Comparison of ENCODE assay signal across 31 cellular contexts in genomic region chr12:12480074-12480473, GRCh38.
DNase-seq lines count a peak whose midpoint lies in the region; ATAC-seq, FAIRE-seq and TF ChIP-seq lines count a peak whose summit lies in the region.
"Had no signal": no experiment of that assay in that cellular context is flagged by ENCODE, and none has a peak within 500 bp of the region (broad histone marks: within the 10 kb centered on the region; RNA-seq: fewer than 3 reads in every experiment).

No MANE protein-coding gene starts in this region.

- 100% methylated on average over 5 of the region's 5 CpGs for WGBS in HepG2 (ENCODE audit: low lambda C conversion rate)
- 96% methylated on average over 5 of the region's 5 CpGs for WGBS in right lobe of liver (ENCODE audit: insufficient coverage, low coverage, low lambda C conversion rate, missing lambda C conversion rate)

- no peak for TF ChIP-seq POLR2A in HepG2 (IDR thresholded peaks at IDR 0.05; ENCODE audit: insufficient read depth in 1 of 2, low read depth in 2 of 2, low read length in 2 of 2)
- no peak for TF ChIP-seq POLR2A in right lobe of liver (IDR thresholded peaks at IDR 0.05)

- POLR2A ChIA-PET in HepG2 (lab: Yijun Ruan, JAX) = no interaction called here

- in situ Hi-C loops in HepG2 (cut with HindIII; ENCODE audit: extremely low pct_ligation_motif_present, low pct_unique_long_range_greater_than_20kb) = no loop called here

- H3K4me2 ChIP-seq in HepG2 (ENCODE audit: low read depth, low read length) = no peak overlapping the region
- H3K4me2 ChIP-seq: GM23338, KMS-11 had no signal

- H3K27ac ChIP-seq in HepG2 (ENCODE audit: extremely low read length, insufficient read depth, low read length) (no peak overlapping the region), right lobe of liver (no peak overlapping the region)
- H3K27ac ChIP-seq: gastrocnemius medialis, KMS-11, SJSA1, testis, uterus had no signal

- H3K9ac ChIP-seq in HepG2 (ENCODE audit: insufficient read depth, low read depth, low read length) = no peak overlapping the region
- H3K9ac ChIP-seq: KMS-11 had no signal

- no peaks in the 10 kb centered on the region for H3K27me3 Mint-ChIP-seq in T-helper 2 cell treated with Interferon-gamma antibody and Interleukin-4, amounts not matched to agents 5 μg/mL and 100 μg/mL, for 36 hours (ENCODE audit: low read depth)
- H3K27me3 Mint-ChIP-seq in activated T-helper 2 cell treated with anti-CD3 and anti-CD28 coated beads, Interferon-gamma antibody, Interleukin-2, Interleukin-4, amounts not matched to agents 10 μg/mL and 5 μg/mL and 100 μg/mL, durations not matched to agents 14 hours and 24 hours and 36 hours (ENCODE audit: low read depth) = no peaks in the 10 kb centered on the region
- no peaks in the 10 kb centered on the region for H3K27me3 Mint-ChIP-seq in type B pancreatic cell
- peaks cover 3% of the 10 kb centered on the region for H3K27me3 Mint-ChIP-seq in glutamatergic neuron (ENCODE audit: unreplicated experiment)
- H3K27me3 Mint-ChIP-seq: activated naive CD8-positive, alpha-beta T cell treated with anti-CD3 and anti-CD28 coated beads, Interleukin-2, amount 10 ng/mL, durations not matched to agents 7 days and 5 days; stimulated activated memory B cell treated with anti-CD40 and anti-IgM and Interleukin-4, amounts not matched to agents 10 μg/mL and 1 μg/mL and 100 μg/mL, for 72 hours had no signal

- peak overlapping the region; percentile 41 for H3K27ac Mint-ChIP-seq in T-helper 2 cell treated with Interferon-gamma antibody and Interleukin-4, amounts not matched to agents 5 μg/mL and 100 μg/mL, for 36 hours
- peak overlapping the region; percentile 82 for H3K27ac Mint-ChIP-seq in activated T-helper 2 cell treated with anti-CD3 and anti-CD28 coated beads, Interferon-gamma antibody, Interleukin-2, Interleukin-4, amounts not matched to agents 10 μg/mL and 5 μg/mL and 100 μg/mL, durations not matched to agents 14 hours and 24 hours and 36 hours
- peak overlapping the region; percentile 15 for H3K27ac Mint-ChIP-seq in type B pancreatic cell
- H3K27ac Mint-ChIP-seq in glutamatergic neuron (ENCODE audit: unreplicated experiment) = no peak overlapping the region
- H3K27ac Mint-ChIP-seq: activated naive CD8-positive, alpha-beta T cell treated with anti-CD3 and anti-CD28 coated beads, Interleukin-2, amount 10 ng/mL, durations not matched to agents 7 days and 5 days; HFFc6; stimulated activated memory B cell treated with anti-CD40 and anti-IgM and Interleukin-4, amounts not matched to agents 10 μg/mL and 1 μg/mL and 100 μg/mL, for 72 hours had no signal

- FAIRE-seq in HepG2 (lab: Jason Lieb, UNC) = no peak
- FAIRE-seq: GM12892 had no signal

- H3K36me3 Mint-ChIP-seq in T-helper 2 cell treated with Interferon-gamma antibody and Interleukin-4, amounts not matched to agents 5 μg/mL and 100 μg/mL, for 36 hours (ENCODE audit: low read depth) = peaks cover 68% of the 10 kb centered on the region
- H3K36me3 Mint-ChIP-seq in activated T-helper 2 cell treated with anti-CD3 and anti-CD28 coated beads, Interferon-gamma antibody, Interleukin-2, Interleukin-4, amounts not matched to agents 10 μg/mL and 5 μg/mL and 100 μg/mL, durations not matched to agents 14 hours and 24 hours and 36 hours (ENCODE audit: low read depth) = peaks cover 81% of the 10 kb centered on the region
- peaks cover 68% of the 10 kb centered on the region for H3K36me3 Mint-ChIP-seq in type B pancreatic cell
- H3K36me3 Mint-ChIP-seq in glutamatergic neuron (ENCODE audit: unreplicated experiment) = peaks cover 6% of the 10 kb centered on the region

- TF ChIP-seq EP300 in HepG2 (IDR thresholded peaks at IDR 0.05; ENCODE audit: low read depth in 2 of 2, low read length in 2 of 2) (no peak), HepG2 (CRISPR knock-in tag; IDR thresholded peaks at IDR 0.05; ENCODE audit: borderline replicate concordance) (no peak)

- DNase-seq in T-helper 2 cell treated with Interferon-gamma antibody and Interleukin-4, amounts not matched to agents 5 μg/mL and 100 μg/mL, for 36 hours (ENCODE audit: low spot score) = peak; percentile 34
- DNase-seq in T-helper 2 cell = no peak
- no peak for DNase-seq in HepG2 (ENCODE audit: low spot score)
- no peak for DNase-seq in right lobe of liver
- no peak for DNase-seq in activated T-helper 2 cell treated with anti-CD3 and anti-CD28 coated beads, Interferon-gamma antibody, Interleukin-2, Interleukin-4, amounts not matched to agents 10 μg/mL and 5 μg/mL and 100 μg/mL, durations not matched to agents 14 hours and 24 hours and 36 hours (ENCODE audit: low spot score)
- no peak for DNase-seq in type B pancreatic cell (ENCODE audit: extremely low spot score, unreplicated experiment)
- no peak for DNase-seq in glutamatergic neuron
- DNase-seq: activated CD4-positive, alpha-beta T cell treated with anti-CD3 and anti-CD28 coated beads for 1 hour; activated naive CD8-positive, alpha-beta T cell treated with anti-CD3 and anti-CD28 coated beads, Interleukin-2, amount 10 ng/mL, durations not matched to agents 7 days and 5 days; central memory CD4-positive, alpha-beta T cell; dermis blood vessel endothelial cell; DMS153; gastrocnemius medialis; HFFc6; hippocampal formation; left colon; NCI-H1417 treated with DMSO at 0.1 percent for 48 hours; NCI-H446; NCI-H82; posterior cingulate gyrus; right cardiac atrium; spleen; stimulated activated CD4-positive, alpha-beta T cell treated with anti-CD3 and anti-CD28 coated beads, Interleukin-2, amount 100 ng/mL, for 48 hours; testis; uterus had no signal

- TF ChIP-seq CTCF in HepG2 (CRISPR knock-in tag; IDR thresholded peaks at IDR 0.05) (no peak), right lobe of liver (IDR thresholded peaks at IDR 0.05) (no peak), type B pancreatic cell (conservative IDR thresholded peaks at IDR 0.05) (no peak), glutamatergic neuron (IDR thresholded peaks at IDR 0.05; ENCODE audit: partially characterized antibody, unreplicated experiment) (no peak)

- peaks cover 7% of the 10 kb centered on the region for H3K79me2 ChIP-seq in HepG2 (ENCODE audit: insufficient read depth, low read length)

- H3K9me3 ChIP-seq in HepG2 (ENCODE audit: low read length) (no peaks in the 10 kb centered on the region), right lobe of liver (no peaks in the 10 kb centered on the region)
- H3K9me3 ChIP-seq: gastrocnemius medialis, SJSA1, spleen, testis, uterus had no signal

- H2AFZ ChIP-seq in HepG2 (ENCODE audit: low read length) = no peak overlapping the region
- H2AFZ ChIP-seq: GM23338 had no signal

- H3K36me3 ChIP-seq in HepG2 (replicated peaks in 1 of 2; ENCODE audit: control insufficient read depth in 1 of 2, insufficient read depth in 2 of 2, low read length in 2 of 2) = peaks cover 33 to 86% of the 10 kb centered on the region in 2 experiments
- H3K36me3 ChIP-seq in right lobe of liver = peaks cover 0 to 59% (median 17%) of the 10 kb centered on the region in 4 donors
- H3K36me3 ChIP-seq: uterus had no signal

- H3K4me1 ChIP-seq in HepG2 (ENCODE audit: insufficient read depth, low read length) = no peaks in the 10 kb centered on the region
- H3K4me1 ChIP-seq in right lobe of liver = no peaks in the 10 kb centered on the region
- H3K4me1 ChIP-seq: SJSA1, testis, uterus had no signal

- CTCF ChIA-PET in HepG2 (lab: Yijun Ruan, JAX; ENCODE audit: low intra/inter-chr PET ratio, low total read pairs) = no interaction called here

- H3K27me3 ChIP-seq in HepG2 (ENCODE audit: control insufficient read depth in 1 of 2, insufficient read depth in 2 of 2, low read length in 2 of 2) = no peaks in the 10 kb centered on the region
- no peaks in the 10 kb centered on the region for H3K27me3 ChIP-seq in right lobe of liver
- H3K27me3 ChIP-seq: gastrocnemius medialis, SJSA1, spleen, testis, uterus had no signal

- H4K20me1 ChIP-seq in HepG2 (ENCODE audit: insufficient read depth, low read length) = no peaks in the 10 kb centered on the region

- no peak for ATAC-seq in HepG2
- ATAC-seq in right lobe of liver = no peak
- ATAC-seq in GM19035 (IDR thresholded peaks at IDR 0.05; ENCODE audit: unreplicated experiment) = no peak
- ATAC-seq: gastrocnemius medialis; GM23338; left colon; right cardiac atrium; stimulated activated memory B cell treated with anti-CD40 and anti-IgM and Interleukin-4, amounts not matched to agents 10 μg/mL and 1 μg/mL and 100 μg/mL, for 72 hours had no signal

- no peak for TF ChIP-seq RAD21 in HepG2 (CRISPR knock-in tag; IDR thresholded peaks at IDR 0.05)

- no TSS peak for BruUV-seq in HepG2 (replicated peaks; lab: Mats Ljungman, UMichigan)

- intact Hi-C loops in HepG2 (cut with micrococcal nuclease; ENCODE audit: unreplicated experiment) = no loop called here
- intact Hi-C loops in right lobe of liver (cut with DNase I) = no loop called here
- intact Hi-C loops in activated T-helper 2 cell treated with anti-CD3 and anti-CD28 coated beads, Interferon-gamma antibody, Interleukin-2, Interleukin-4, amounts not matched to agents 10 μg/mL and 5 μg/mL and 100 μg/mL, durations not matched to agents 14 hours and 24 hours and 36 hours (cut with micrococcal nuclease) = loop anchor here (5.0 kb wide), 1 partner anchor 237 kb away; the partner anchor contains the start of gene CDKN1B

- H3K9me3 Mint-ChIP-seq in T-helper 2 cell treated with Interferon-gamma antibody and Interleukin-4, amounts not matched to agents 5 μg/mL and 100 μg/mL, for 36 hours = no peaks in the 10 kb centered on the region
- H3K9me3 Mint-ChIP-seq in activated T-helper 2 cell treated with anti-CD3 and anti-CD28 coated beads, Interferon-gamma antibody, Interleukin-2, Interleukin-4, amounts not matched to agents 10 μg/mL and 5 μg/mL and 100 μg/mL, durations not matched to agents 14 hours and 24 hours and 36 hours = no peaks in the 10 kb centered on the region
- H3K9me3 Mint-ChIP-seq in type B pancreatic cell (no peaks in the 10 kb centered on the region), glutamatergic neuron (ENCODE audit: unreplicated experiment) (no peaks in the 10 kb centered on the region)
- H3K9me3 Mint-ChIP-seq: activated naive CD8-positive, alpha-beta T cell treated with anti-CD3 and anti-CD28 coated beads, Interleukin-2, amount 10 ng/mL, durations not matched to agents 7 days and 5 days; GM23338; HFFc6; stimulated activated memory B cell treated with anti-CD40 and anti-IgM and Interleukin-4, amounts not matched to agents 10 μg/mL and 1 μg/mL and 100 μg/mL, for 72 hours had no signal

- H3K4me3 Mint-ChIP-seq in T-helper 2 cell treated with Interferon-gamma antibody and Interleukin-4, amounts not matched to agents 5 μg/mL and 100 μg/mL, for 36 hours = no peak overlapping the region
- H3K4me3 Mint-ChIP-seq in activated T-helper 2 cell treated with anti-CD3 and anti-CD28 coated beads, Interferon-gamma antibody, Interleukin-2, Interleukin-4, amounts not matched to agents 10 μg/mL and 5 μg/mL and 100 μg/mL, durations not matched to agents 14 hours and 24 hours and 36 hours (ENCODE audit: low read depth) = peak overlapping the region; percentile 54
- H3K4me3 Mint-ChIP-seq in type B pancreatic cell (no peak overlapping the region), glutamatergic neuron (ENCODE audit: unreplicated experiment) (no peak overlapping the region)
- H3K4me3 Mint-ChIP-seq: activated naive CD8-positive, alpha-beta T cell treated with anti-CD3 and anti-CD28 coated beads, Interleukin-2, amount 10 ng/mL, durations not matched to agents 7 days and 5 days; GM23338; HFFc6; stimulated activated memory B cell treated with anti-CD40 and anti-IgM and Interleukin-4, amounts not matched to agents 10 μg/mL and 1 μg/mL and 100 μg/mL, for 72 hours had no signal

- H3K4me3 ChIP-seq in HepG2 (replicated peaks in 1 of 3; ENCODE audit: insufficient read depth in 1 of 3, low read depth in 2 of 3, low read length in 3 of 3) (no peak overlapping the region), right lobe of liver (no peak overlapping the region)
- H3K4me3 ChIP-seq: gastrocnemius medialis, GM23338, SJSA1, spleen, testis, uterus had no signal

- H3K4me1 Mint-ChIP-seq in T-helper 2 cell treated with Interferon-gamma antibody and Interleukin-4, amounts not matched to agents 5 μg/mL and 100 μg/mL, for 36 hours (ENCODE audit: low read depth) = peaks cover 57% of the 10 kb centered on the region
- H3K4me1 Mint-ChIP-seq in activated T-helper 2 cell treated with anti-CD3 and anti-CD28 coated beads, Interferon-gamma antibody, Interleukin-2, Interleukin-4, amounts not matched to agents 10 μg/mL and 5 μg/mL and 100 μg/mL, durations not matched to agents 14 hours and 24 hours and 36 hours (ENCODE audit: low read depth) = peaks cover 72% of the 10 kb centered on the region
- H3K4me1 Mint-ChIP-seq in type B pancreatic cell (ENCODE audit: unreplicated experiment) (no peaks in the 10 kb centered on the region), glutamatergic neuron (ENCODE audit: low read depth, unreplicated experiment) (no peaks in the 10 kb centered on the region)
